Comparison of ENCODE assay signal across 27 cellular contexts in the genomic region with DNA sequence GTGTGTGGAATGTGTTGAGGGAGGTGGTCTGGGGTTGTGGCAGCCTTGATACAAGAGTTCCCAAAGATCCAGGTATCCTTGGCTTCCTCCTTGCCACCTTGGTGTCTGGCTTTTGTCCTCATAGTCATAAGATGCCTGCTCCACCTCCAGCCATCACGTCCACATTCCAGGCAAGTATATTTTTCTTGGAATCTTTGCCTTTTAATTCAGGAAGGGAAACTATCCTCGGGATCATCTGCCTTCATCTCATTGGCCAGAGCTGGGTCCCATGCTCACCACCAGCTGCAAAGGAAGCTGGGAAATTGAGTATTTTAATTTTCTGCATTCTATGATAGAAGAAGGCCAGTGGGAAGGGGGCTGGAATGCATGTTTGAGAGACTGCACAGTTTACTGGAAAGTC.
DNase-seq lines count a peak whose midpoint lies in the region; TF ChIP-seq lines count a peak whose summit lies in the region.
"Had no signal": no experiment of that assay in that cellular context is flagged by ENCODE, and none has a peak within 500 bp of the region (broad histone marks: within the 10 kb centered on the region; RNA-seq: fewer than 3 reads in every experiment).

No MANE protein-coding gene starts in this region.

- H3K4me3 ChIP-seq in SK-N-SH (ENCODE audit: low read depth in 2 of 2, low read length in 1 of 2) (no peak overlapping the region), fibroblast of pulmonary artery (replicated peaks; ENCODE audit: low read depth, low read length) (no peak overlapping the region), GM23248 (no peak overlapping the region)
- H3K4me3 ChIP-seq: cardiac muscle cell, dorsolateral prefrontal cortex, right atrium auricular region, testis had no signal

- TF ChIP-seq CTCF in SK-N-SH (IDR thresholded peaks at IDR 0.05) (no peak), fibroblast of pulmonary artery (IDR thresholded peaks at IDR 0.05; ENCODE audit: low read length, missing control alignments) (no peak), type B pancreatic cell (conservative IDR thresholded peaks at IDR 0.05) (no peak)

- in situ Hi-C loops in GM23248 (cut with MboI), result no loop called here

- no peaks in the 10 kb centered on the region for H3K9me3 Mint-ChIP-seq in type B pancreatic cell
- H3K9me3 Mint-ChIP-seq: activated naive CD4-positive, alpha-beta T cell treated with anti-CD3 and anti-CD28 coated beads, Interleukin-2, amount 50 U/mL, for 72 hours; activated T-helper 2 cell treated with anti-CD3 and anti-CD28 coated beads, Interferon-gamma antibody, Interleukin-2, Interleukin-4, amounts not matched to agents 10 μg/mL and 5 μg/mL and 100 μg/mL, durations not matched to agents 14 hours and 24 hours and 36 hours; CD4-positive, alpha-beta T cell; stimulated activated naive B cell treated with anti-CD40 and anti-IgM and Interleukin-4, amounts not matched to agents 10 μg/mL and 1 μg/mL and 100 μg/mL, for 72 hours had no signal

- peaks cover 67% of the 10 kb centered on the region for H3K4me1 Mint-ChIP-seq in type B pancreatic cell (ENCODE audit: unreplicated experiment)

- no peak overlapping the region for H3K9ac ChIP-seq in SK-N-SH
- H3K9ac ChIP-seq in GM23248, result no peak overlapping the region

- no peak overlapping the region for H3K4me3 Mint-ChIP-seq in type B pancreatic cell
- H3K4me3 Mint-ChIP-seq: CD4-positive, alpha-beta T cell; naive thymus-derived CD4-positive, alpha-beta T cell; stimulated activated naive B cell treated with anti-CD40 and anti-IgM and Interleukin-4, amounts not matched to agents 10 μg/mL and 1 μg/mL and 100 μg/mL, for 72 hours had no signal

- H3K79me2 ChIP-seq in SK-N-SH (ENCODE audit: insufficient read depth) (no peaks in the 10 kb centered on the region), GM23248 (ENCODE audit: insufficient read depth) (no peaks in the 10 kb centered on the region)

- H3K27me3 Mint-ChIP-seq in type B pancreatic cell, result peaks cover 18% of the 10 kb centered on the region

- 53% methylated on average over 2 of the region's 2 CpGs for WGBS in SK-N-SH (ENCODE audit: low lambda C conversion rate)
- WGBS in GM23248 (ENCODE audit: low coverage in 1 of 2, low lambda C conversion rate in 2 of 2, missing lambda C conversion rate in 2 of 2), 2 experiments, result 48 to 55% methylated on average over 2 of the region's 2 CpGs

- H3K9me2 ChIP-seq in SK-N-SH (no peaks in the 10 kb centered on the region), GM23248 (ENCODE audit: insufficient read depth) (no peaks in the 10 kb centered on the region)

- H3K36me3 ChIP-seq in SK-N-SH (replicated peaks in 1 of 2; ENCODE audit: control insufficient read depth in 1 of 2, insufficient read depth in 2 of 2, low read length in 1 of 2), result no peaks in the 10 kb centered on the region
- H3K36me3 ChIP-seq in GM23248 (ENCODE audit: low read depth), result no peaks in the 10 kb centered on the region
- H3K36me3 ChIP-seq: cardiac muscle cell, right atrium auricular region had no signal

- H3K36me3 Mint-ChIP-seq in type B pancreatic cell, result no peaks in the 10 kb centered on the region
- H3K36me3 Mint-ChIP-seq: activated naive CD4-positive, alpha-beta T cell treated with anti-CD3 and anti-CD28 coated beads, Interleukin-2, amount 50 U/mL, for 72 hours; stimulated activated naive B cell treated with anti-CD40 and anti-IgM and Interleukin-4, amounts not matched to agents 10 μg/mL and 1 μg/mL and 100 μg/mL, for 72 hours had no signal

- H3K27ac ChIP-seq in SK-N-SH (ENCODE audit: low read depth in 2 of 2, low read length in 1 of 2) (no peak overlapping the region), GM23248 (no peak overlapping the region)
- H3K27ac ChIP-seq: cardiac muscle cell, epithelial cell of prostate, right atrium auricular region, testis had no signal

- peaks cover 0 to 39% of the 10 kb centered on the region in 2 experiments; a peak in 1 of 4 replicates for H3K4me1 ChIP-seq in SK-N-SH (ENCODE audit: control insufficient read depth in 1 of 2, insufficient read depth in 2 of 2, low read depth in 1 of 2, low read length in 1 of 2)
- no peaks in the 10 kb centered on the region for H3K4me1 ChIP-seq in GM23248 (ENCODE audit: insufficient read depth)

- H3F3A ChIP-seq in SK-N-SH (replicated peaks; ENCODE audit: insufficient read depth), result no peaks in the 10 kb centered on the region
- no peaks in the 10 kb centered on the region for H3F3A ChIP-seq in GM23248 (ENCODE audit: insufficient read depth)

- peak; percentile 34 for DNase-seq in HT1080 (ENCODE audit: low read depth)
- no peak for DNase-seq in SK-N-SH
- peak; percentile 24 for DNase-seq in fibroblast of pulmonary artery (ENCODE audit: low read depth)
- no peak for DNase-seq in type B pancreatic cell (ENCODE audit: extremely low spot score, unreplicated experiment)
- no peak for DNase-seq in 8988T
- no peak for DNase-seq in SKM-1 treated with dmso at 0.1 percent for 144 hours (lab: John Stamatoyannopoulos, UW; ENCODE audit: unreplicated experiment)
- DNase-seq in GM23248, result no peak
- DNase-seq: activated CD4-positive, alpha-beta T cell treated with anti-CD3 and anti-CD28 coated beads, Interleukin-2, amount 50 U/mL, for 48 hours; activated CD4-positive, CD25-positive, alpha-beta regulatory T cell; activated CD8-positive, alpha-beta memory T cell treated with anti-CD3 and anti-CD28 coated beads, Interleukin-2, amount 50 U/mL, for 48 hours; CD4-positive, alpha-beta T cell; Karpas-422; left colon; mesenchymal stem cell; naive thymus-derived CD4-positive, alpha-beta T cell; NCI-H2171 treated with DMSO at 0.1 percent for 48 hours; RPMI8226; stimulated activated CD4-positive, alpha-beta T cell treated with anti-CD3 and anti-CD28 coated beads, Interleukin-2, amount 100 ng/mL, for 48 hours; stimulated activated naive B cell treated with anti-CD40 and anti-IgM and Interleukin-4, amounts not matched to agents 10 μg/mL and 1 μg/mL and 100 μg/mL, for 72 hours; T1000; testis had no signal

- CTCF ChIA-PET in SK-N-SH (lab: Yijun Ruan, JAX), result no interaction called here

- POLR2A ChIA-PET in SK-N-SH (lab: Yijun Ruan, JAX), result no interaction called here

- no peaks in the 10 kb centered on the region for H3K27me3 ChIP-seq in SK-N-SH (ENCODE audit: insufficient read depth)
- H3K27me3 ChIP-seq in GM23248 (replicated peaks; ENCODE audit: insufficient read depth), result no peaks in the 10 kb centered on the region
- H3K27me3 ChIP-seq: dorsolateral prefrontal cortex, right atrium auricular region, testis had no signal

- H3K9me3 ChIP-seq in SK-N-SH (no peaks in the 10 kb centered on the region), GM23248 (ENCODE audit: low read depth) (no peaks in the 10 kb centered on the region)
- H3K9me3 ChIP-seq: right atrium auricular region, testis had no signal

- TF ChIP-seq RAD21 in SK-N-SH (IDR thresholded peaks at IDR 0.05; ENCODE audit: low read length), result no peak

- H3K4me2 ChIP-seq in SK-N-SH (no peak overlapping the region), GM23248 (ENCODE audit: unreplicated experiment) (no peak overlapping the region)

- H2AFZ ChIP-seq in SK-N-SH (ENCODE audit: low read depth) (no peak overlapping the region), GM23248 (no peak overlapping the region)

- TF ChIP-seq EP300 in SK-N-SH (IDR thresholded peaks at IDR 0.05; ENCODE audit: borderline replicate concordance in 1 of 2, low read depth in 1 of 2, low read length in 1 of 2), result no peak

- H3K27ac Mint-ChIP-seq in type B pancreatic cell, result peak overlapping the region; percentile 61
- H3K27ac Mint-ChIP-seq: activated naive CD4-positive, alpha-beta T cell treated with anti-CD3 and anti-CD28 coated beads, Interleukin-2, amount 50 U/mL, for 72 hours; activated T-helper 2 cell treated with anti-CD3 and anti-CD28 coated beads, Interferon-gamma antibody, Interleukin-2, Interleukin-4, amounts not matched to agents 10 μg/mL and 5 μg/mL and 100 μg/mL, durations not matched to agents 14 hours and 24 hours and 36 hours; CD4-positive, alpha-beta T cell; stimulated activated naive B cell treated with anti-CD40 and anti-IgM and Interleukin-4, amounts not matched to agents 10 μg/mL and 1 μg/mL and 100 μg/mL, for 72 hours had no signal

- H4K20me1 ChIP-seq in SK-N-SH (ENCODE audit: insufficient read depth) (no peaks in the 10 kb centered on the region), GM23248 (ENCODE audit: insufficient read depth) (no peaks in the 10 kb centered on the region)

TF ChIP-seq in SK-N-SH, 30 proteins besides CTCF, POLR2A, EP300 and RAD21:
- no peak for TF ChIP-seq NFIC (IDR thresholded peaks at IDR 0.05; ENCODE audit: borderline replicate concordance)
- TF ChIP-seq MXI1 (IDR thresholded peaks at IDR 0.05; ENCODE audit: low read depth, low read length), result no peak
- no peak for TF ChIP-seq ELF1 (IDR thresholded peaks at IDR 0.05)
- no peak for TF ChIP-seq GABPA (IDR thresholded peaks at IDR 0.05; ENCODE audit: low read depth)
- TF ChIP-seq MEF2A (IDR thresholded peaks at IDR 0.05; ENCODE audit: borderline replicate concordance, low read depth), result no peak
- TF ChIP-seq RCOR1 (IDR thresholded peaks at IDR 0.05; ENCODE audit: low read length), result peak; percentile 51; the same call in 1 of the 2 replicates
- no peak for TF ChIP-seq JUND (IDR thresholded peaks at IDR 0.05)
- TF ChIP-seq, protein P1, sequence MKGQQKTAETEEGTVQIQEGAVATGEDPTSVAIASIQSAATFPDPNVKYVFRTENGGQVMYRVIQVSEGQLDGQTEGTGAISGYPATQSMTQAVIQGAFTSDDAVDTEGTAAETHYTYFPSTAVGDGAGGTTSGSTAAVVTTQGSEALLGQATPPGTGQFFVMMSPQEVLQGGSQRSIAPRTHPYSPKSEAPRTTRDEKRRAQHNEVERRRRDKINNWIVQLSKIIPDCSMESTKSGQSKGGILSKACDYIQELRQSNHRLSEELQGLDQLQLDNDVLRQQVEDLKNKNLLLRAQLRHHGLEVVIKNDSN (IDR thresholded peaks at IDR 0.05; ENCODE audit: borderline replicate concordance, low read depth), result peak; percentile 75
- TF ChIP-seq POLR2AphosphoS5 (IDR thresholded peaks at IDR 0.05; ENCODE audit: low read depth, low read length), result no peak
- no peak for TF ChIP-seq TAF1 (IDR thresholded peaks at IDR 0.05; ENCODE audit: borderline replicate concordance, low read depth, low read length)
- no peak for TF ChIP-seq RFX5 (IDR thresholded peaks at IDR 0.05; ENCODE audit: low read length)

Comparison
In these comparisons a context has a peak if more than half of its experiments do, and no peak if none do; other contexts are left out.
1. DNase-seq: peak in HT1080 (single experiment) and fibroblast of pulmonary artery (single experiment); none in SK-N-SH (single experiment), type B pancreatic cell (single experiment), 8988T (single experiment), SKM-1 treated with dmso at 0.1 percent for 144 hours (single experiment) and GM23248 (single experiment).